10 cellular contexts compared by ENCODE assay signal in the genomic region with DNA sequence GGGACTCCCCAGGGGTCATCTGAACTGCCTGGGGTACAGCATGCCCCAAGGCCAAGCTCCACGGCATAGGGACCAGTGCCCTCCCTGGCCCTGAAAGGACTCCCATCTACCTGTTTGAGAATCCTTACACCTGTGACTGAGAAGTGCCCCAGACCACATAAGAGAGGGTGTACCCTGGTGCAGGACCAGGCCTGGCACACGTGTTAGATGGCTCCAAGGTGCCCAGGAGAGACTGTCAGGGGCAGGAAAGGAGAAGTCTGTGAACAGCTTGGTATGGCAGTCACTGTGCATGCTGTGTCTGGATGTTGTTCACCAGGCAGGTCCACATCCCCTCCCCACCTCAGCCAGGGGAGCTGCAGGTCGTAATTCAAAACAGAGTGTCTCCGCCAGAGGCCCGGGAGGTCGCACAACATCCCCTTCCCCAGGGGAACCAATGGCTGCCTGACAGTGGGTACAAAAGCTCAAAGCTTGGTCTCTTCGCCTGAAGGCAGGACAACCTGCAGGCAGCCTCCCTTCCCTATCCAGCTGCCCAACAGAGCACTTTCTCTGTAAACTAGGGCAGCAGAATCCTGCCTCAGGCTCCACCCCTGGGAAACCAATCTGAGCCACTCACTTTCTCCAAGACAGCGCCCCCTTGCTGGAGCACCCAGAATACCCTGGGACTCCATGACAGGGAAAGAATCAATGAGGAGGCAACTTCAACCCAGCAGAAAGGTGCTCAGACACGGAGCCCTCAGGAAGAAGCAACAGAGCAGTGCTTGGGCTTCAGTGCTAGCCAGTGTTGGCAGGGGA. TPM values are rescaled to one million over a fixed set of nuclear protein-coding genes. Genes with fewer than 3 reads are reported as not detected.
DNase-seq lines count a peak whose midpoint lies in the region; ATAC-seq and TF ChIP-seq lines count a peak whose summit lies in the region.
"Had no signal": no experiment of that assay in that cellular context is flagged by ENCODE, and none has a peak within 500 bp of the region (broad histone marks: within the 10 kb centered on the region; RNA-seq: fewer than 3 reads in every experiment).

No MANE protein-coding gene starts in this region.

- peak overlapping the region; percentile 73 for H3K4me3 ChIP-seq in GM12864 (ENCODE audit: low read depth, low read length)
- H3K4me3 ChIP-seq in fibroblast of villous mesenchyme (ENCODE audit: low read depth, low read length) = no peak overlapping the region

- no peaks in the 10 kb centered on the region for H3K27me3 Mint-ChIP-seq in T-helper 17 cell

- H3K4me3 Mint-ChIP-seq in T-helper 17 cell = peak overlapping the region; percentile 90

- H3K27ac ChIP-seq in 22Rv1 = peak overlapping the region; percentile 80; the same call in 1 of the 2 replicates

- H3K4me1 Mint-ChIP-seq in T-helper 17 cell = peaks cover 57% of the 10 kb centered on the region

- no peaks in the 10 kb centered on the region for H3K9me3 ChIP-seq in T-helper 17 cell (ENCODE audit: control insufficient read depth, low read length, poor library complexity, severe bottlenecking)

- ATAC-seq in T-helper 17 cell (no peak), GM19324 (IDR thresholded peaks at IDR 0.05; ENCODE audit: low FRiP score, unreplicated experiment) (no peak), HG02981 (IDR thresholded peaks at IDR 0.05; ENCODE audit: unreplicated experiment) (no peak), HG02763 (IDR thresholded peaks at IDR 0.05; ENCODE audit: unreplicated experiment) (no peak)
- ATAC-seq: left colon had no signal

- H3K36me3 Mint-ChIP-seq in T-helper 17 cell (ENCODE audit: low read depth) = peaks cover 3% of the 10 kb centered on the region

- peak overlapping the region; percentile 96 for H3K27ac Mint-ChIP-seq in T-helper 17 cell

- TF ChIP-seq CTCF in 22Rv1 (IDR thresholded peaks at IDR 0.05) = peak; percentile 54
- TF ChIP-seq CTCF in GM12864 (IDR thresholded peaks at IDR 0.05; ENCODE audit: low read depth, low read length, missing control alignments) = peak; percentile 72
- peak; percentile 6 for TF ChIP-seq CTCF in fibroblast of villous mesenchyme (IDR thresholded peaks at IDR 0.05; ENCODE audit: insufficient read depth, low read depth, low read length)

- DNase-seq in GM12864 (ENCODE audit: low read depth) = no peak
- no peak for DNase-seq in T-helper 17 cell
- no peak for DNase-seq in fibroblast of villous mesenchyme (ENCODE audit: low read depth)
- no peak for DNase-seq in GM03348 (ENCODE audit: low spot score)
- DNase-seq: DMS79, left colon had no signal

RNA-seq across cellular contexts. Expression of gene NUP210, which starts 3.9 kb away (rescaled TPM):
- total RNA-seq in T-helper 17 cell (100 to 1,000 TPM; 125 to 137 TPM), fibroblast of villous mesenchyme (under 0.01 TPM in 1 of 2 replicates, not detected in the other)

Comparison
In these comparisons a context has a peak if more than half of its experiments do, and no peak if none do; other contexts are left out.
1. CTCF ChIP-seq: peak in every context shown above with its lines; median percentile 72 in GM12864; 54 in 22Rv1; 6 in fibroblast of villous mesenchyme.
2. RNA of gene NUP210, which starts 3.9 kb away (total RNA-seq): 125 to 137 TPM in T-helper 17 cell; under 0.01 TPM in fibroblast of villous mesenchyme; every median in the first group is over 100 times any median in the second.